In genomic region chr9:134936762-134937555, GRCh38 we compare ENCODE assay signal across 13 cellular contexts. TPM values are rescaled to one million over a fixed set of nuclear protein-coding genes. Genes with fewer than 3 reads are reported as not detected.
A peak's percentile ranks its signal among the peaks of the same experiment; 100 is the strongest.
DNase-seq lines count a peak whose midpoint lies in the region; ATAC-seq, FAIRE-seq and TF ChIP-seq lines count a peak whose summit lies in the region.
"Had no signal": no experiment of that assay in that cellular context is flagged by ENCODE, and none has a peak within 500 bp of the region (broad histone marks: within the 10 kb centered on the region; RNA-seq: fewer than 3 reads in every experiment).

No MANE protein-coding gene starts in this region.

- CTCF ChIA-PET in GM12878 (lab: Yijun Ruan, JAX) = interaction anchor here (0.6 to 1.3 kb wide), 4 partner anchors 18 to 240 kb away, joined by 3 to 5 read pairs (median 3); no protein-coding TSS in a partner anchor

- no TSS peak for BruUV-seq in GM12878 (replicated peaks; lab: Mats Ljungman, UMichigan)

- H3K27me3 ChIP-seq in left ventricle myocardium inferior (ENCODE audit: low read depth) = peaks cover 63% of the 10 kb centered on the region
- no peaks in the 10 kb centered on the region; a peak in 1 of 4 replicates for H3K27me3 ChIP-seq in GM12878 (replicated peaks in 1 of 2; ENCODE audit: control insufficient read depth in 2 of 2, insufficient read depth in 2 of 2, low read length in 1 of 2)
- H3K27me3 ChIP-seq in transverse colon = peaks cover 34% of the 10 kb centered on the region
- no peaks in the 10 kb centered on the region for H3K27me3 ChIP-seq in BE2C
- H3K27me3 ChIP-seq in sigmoid colon = peaks cover 0 to 78% (median 20%) of the 10 kb centered on the region in 3 donors

- RAD21 ChIA-PET in GM12878 (lab: Charles Lee; ENCODE audit: unreplicated experiment) = interaction anchor here (1.7 kb wide), 1 partner anchor 78 kb away, joined by 8 read pairs; no protein-coding TSS in a partner anchor

- no peaks in the 10 kb centered on the region for H4K20me1 ChIP-seq in GM12878 (ENCODE audit: control insufficient read depth, insufficient read depth)

- intact Hi-C loops in Right ventricle myocardium inferior (cut with DNase I) = no loop called here
- intact Hi-C loops in left ventricle myocardium inferior (cut with micrococcal nuclease) = no loop called here
- intact Hi-C loops in GM12878 (cut with micrococcal nuclease; ENCODE audit: unreplicated experiment) = no loop called here
- intact Hi-C loops in transverse colon (cut with DNase I; ENCODE audit: low total_unique reads) = no loop called here
- intact Hi-C loops in sigmoid colon (cut with DNase I) = no loop called here

- H3K9ac ChIP-seq in GM12878 (ENCODE audit: control insufficient read depth, insufficient read depth, low read length) = peak overlapping the region; percentile 58; the same call in 1 of the 2 replicates

- H3K9me3 ChIP-seq in left ventricle myocardium inferior (replicated peaks) (no peaks in the 10 kb centered on the region), GM12878 (replicated peaks; ENCODE audit: control insufficient read depth, insufficient read depth, low read length) (no peaks in the 10 kb centered on the region), transverse colon (no peaks in the 10 kb centered on the region), BE2C (no peaks in the 10 kb centered on the region), sigmoid colon (no peaks in the 10 kb centered on the region)

- WGBS in GM12878 (ENCODE audit: insufficient coverage, insufficient replicate concordance, low lambda C conversion rate, missing lambda C conversion rate) = 5% methylated on average over 17 of the region's 17 CpGs
- 51 to 71% methylated on average over 4 to 17 of the region's 17 CpGs for WGBS in transverse colon (ENCODE audit: low coverage in 1 of 2), 2 donors
- 63 to 73% methylated on average over 17 of the region's 17 CpGs for WGBS in sigmoid colon, 2 donors

- TF ChIP-seq EP300 in GM12878 (IDR thresholded peaks at IDR 0.05; ENCODE audit: borderline replicate concordance in 1 of 2, control insufficient read depth in 1 of 2, low read depth in 2 of 2, low read length in 2 of 2) (peak; percentile 50 to 69; a peak in 1 of 4 replicates), transverse colon (IDR thresholded peaks at IDR 0.05; ENCODE audit: low read depth) (no peak), sigmoid colon (IDR thresholded peaks at IDR 0.05) (no peak)

- peaks cover 1% of the 10 kb centered on the region for H3K4me1 ChIP-seq in left ventricle myocardium inferior
- H3K4me1 ChIP-seq in GM12878 (ENCODE audit: control insufficient read depth, insufficient read depth, low read length) = peaks cover 55% of the 10 kb centered on the region
- no peaks in the 10 kb centered on the region for H3K4me1 ChIP-seq in transverse colon
- no peaks in the 10 kb centered on the region; the same call in 1 of the 2 replicates for H3K4me1 ChIP-seq in BE2C
- no peaks in the 10 kb centered on the region for H3K4me1 ChIP-seq in sigmoid colon

- H3K79me2 ChIP-seq in GM12878 (ENCODE audit: control insufficient read depth, insufficient read depth, low read length) = peaks cover 10% of the 10 kb centered on the region

- TF ChIP-seq RAD21 in GM12878 (IDR thresholded peaks at IDR 0.05; ENCODE audit: insufficient read depth, low read depth, low read length) = no peak

- TF ChIP-seq POLR2A in GM12878 (IDR thresholded peaks at IDR 0.05; ENCODE audit: low read depth, low read length) = no peak
- no peak for TF ChIP-seq POLR2A in transverse colon (IDR thresholded peaks at IDR 0.05)
- no peak for TF ChIP-seq POLR2A in sigmoid colon (IDR thresholded peaks at IDR 0.05)

- TF ChIP-seq CTCF in left ventricle myocardium inferior (IDR thresholded peaks at IDR 0.05; ENCODE audit: borderline replicate concordance) (no peak), GM12878 (IDR thresholded peaks at IDR 0.05 in 2 of 3, conservative IDR thresholded peaks at IDR 0.05 in 1 of 3; ENCODE audit: control insufficient read depth in 2 of 3, extremely low read depth in 1 of 3, insufficient read depth in 1 of 3, low read depth in 3 of 3, low read length in 3 of 3) (no peak), transverse colon (IDR thresholded peaks at IDR 0.05) (no peak), BE2C (IDR thresholded peaks at IDR 0.05; ENCODE audit: low read depth, low read length) (no peak), sigmoid colon (IDR thresholded peaks at IDR 0.05) (no peak)

- peak; percentile 81 for FAIRE-seq in GM12878 (lab: Jason Lieb, UNC)

- H2AFZ ChIP-seq in GM12878 (ENCODE audit: control insufficient read depth, low read depth, low read length) = peak overlapping the region; percentile 31

- POLR2A ChIA-PET in GM12878 (lab: Charles Lee) = interaction anchor here (1.7 kb wide), 1 partner anchor 169 kb away, joined by 3 read pairs; no protein-coding TSS in a partner anchor

- no peak overlapping the region for H3K27ac ChIP-seq in left ventricle myocardium inferior (replicated peaks)
- H3K27ac ChIP-seq in GM12878 (ENCODE audit: control insufficient read depth, insufficient read depth) = peak overlapping the region; percentile 90
- H3K27ac ChIP-seq in transverse colon = peak overlapping the region in 2 of 4 donors; percentile 24 to 53
- H3K27ac ChIP-seq in sigmoid colon = no peak overlapping the region
- H3K27ac ChIP-seq: 22Rv1 had no signal

- H3K36me3 ChIP-seq in left ventricle myocardium inferior (no peaks in the 10 kb centered on the region), GM12878 (ENCODE audit: control insufficient read depth in 2 of 2, insufficient read depth in 2 of 2, low read length in 1 of 2) (no peaks in the 10 kb centered on the region), transverse colon (no peaks in the 10 kb centered on the region), BE2C (no peaks in the 10 kb centered on the region), sigmoid colon (no peaks in the 10 kb centered on the region)

- SMC1A ChIA-PET in GM12878 (lab: Charles Lee; ENCODE audit: uncharacterized antibody, unreplicated experiment) = interaction anchor here (0.9 to 2.8 kb wide), 4 partner anchors 12 to 78 kb away, joined by 3 to 11 read pairs (median 3); no protein-coding TSS in a partner anchor

- peak overlapping the region; percentile 99 for H3K4me2 ChIP-seq in GM12878 (ENCODE audit: control insufficient read depth, insufficient read depth)

- H3K4me3 ChIP-seq in left ventricle myocardium inferior (no peak overlapping the region), GM12878 (peak overlapping the region; percentile 58; the same call in 1 of the 2 replicates), transverse colon (no peak overlapping the region), BE2C (ENCODE audit: low read depth, low read length) (no peak overlapping the region), sigmoid colon (no peak overlapping the region)

- ATAC-seq in Right ventricle myocardium inferior (peak; percentile 50), HG03378 (IDR thresholded peaks at IDR 0.05; ENCODE audit: unreplicated experiment) (peak; percentile 43), GM12878 (peak; percentile 83), HG03520 (IDR thresholded peaks at IDR 0.05; ENCODE audit: unreplicated experiment) (no peak)

- in situ Hi-C loops in GM12878 (cut with MboI) (no loop called here), transverse colon (cut with MboI; ENCODE audit: low pct_ligation_motif_present in 1 of 4, low pct_unique_long_range_greater_than_20kb in 1 of 4, low sequenced_read_pairs in 3 of 4) (no loop called here)

- DNase-seq in Right ventricle myocardium inferior (ENCODE audit: missing footprints) = peak; percentile 39
- no peak for DNase-seq in left ventricle myocardium inferior
- DNase-seq in GM12878 (ENCODE audit: low read depth, low spot score) = peak; percentile 87
- DNase-seq in transverse colon = peak; percentile 44
- no peak for DNase-seq in BE2C
- no peak for DNase-seq in sigmoid colon
- DNase-seq: glutamatergic neuron, KG1 had no signal

RNA-seq across cellular contexts. Expression of gene FCN1, which starts 19.2 kb away (rescaled TPM):
- total RNA-seq in Right ventricle myocardium inferior (5.7 TPM), left ventricle myocardium inferior (2.9 TPM), GM12878 (2014; rRNA removed) (not detected in 2 replicates), GM12878 (2014; rRNA removed; fragmentation: Illumina TruSeq; extraction: Trizol) (not detected in 2 replicates), GM12878 (2021) (0.08 TPM in 1 of 2 replicates, not detected in the other), transverse colon (10 to 100 TPM in 1 of 4 donors, under 1 TPM in 1, not detected in 2; 0.41 to 13.8 TPM), sigmoid colon (1 to 10 TPM; 1.2 to 6.9 (median 1.9) TPM)
- total RNA-seq in GM12878 (2013; cell fraction: nucleolus; rRNA removed) = not detected in 2 replicates
- polyA plus RNA-seq in GM12878 (2011; ENCODE audit: low read depth) = not detected
- polyA plus RNA-seq in GM12878 (2011; rRNA removed) (not detected in 2 replicates), GM12878 (2014; fragmentation: Illumina TruSeq; extraction: Trizol) (not detected in 2 replicates), GM12878 (2014; fragmentation: Nextera tagmentation; extraction: Ambion mirVana) (not detected), GM12878 (2014; rRNA removed) (not detected in 2 replicates), GM12878 (2016; fragmentation: Nextera tagmentation; extraction: Ambion mirVana) (not detected), sigmoid colon (1 to 10 TPM in 2 of 3 donors, under 1 TPM in 1; 0.69 to 2.8 (median 1.2) TPM)
- not detected in 2 replicates for polyA plus RNA-seq in GM12878 (2011; cell fraction: cytosol; rRNA removed)
- polyA plus RNA-seq in GM12878 (2011; cell fraction: nucleus; rRNA removed) = not detected in 2 replicates
- not detected in 2 replicates for polyA plus RNA-seq in GM12878 (2012)
- polyA minus RNA-seq in GM12878 (2011; rRNA and poly(A)+ RNA removed) = not detected in 2 replicates
- polyA minus RNA-seq in GM12878 (2011; cell fraction: cytosol; rRNA and poly(A)+ RNA removed) = not detected in 2 replicates
- polyA minus RNA-seq in GM12878 (2011; cell fraction: nucleus; rRNA and poly(A)+ RNA removed) = not detected in 2 replicates
- 0.11 TPM for polyA plus RNA-seq in BE2C (2012; ENCODE audit: insufficient read depth, insufficient read length, low read depth)
- total RNA-seq: pulmonary artery endothelial cell, RPMI7951 had no signal

RNA-seq across cellular contexts. Expression of gene FCN2, which starts 56.3 kb away (rescaled TPM):
- total RNA-seq in Right ventricle myocardium inferior (not detected), left ventricle myocardium inferior (not detected), GM12878 (2014; rRNA removed) (not detected in 2 replicates), GM12878 (2014; rRNA removed; fragmentation: Illumina TruSeq; extraction: Trizol) (not detected in 2 replicates), GM12878 (2021) (not detected in 2 replicates), transverse colon (not detected), sigmoid colon (not detected)
- not detected in 2 replicates for total RNA-seq in GM12878 (2013; cell fraction: nucleolus; rRNA removed)
- not detected for polyA plus RNA-seq in GM12878 (2011; ENCODE audit: low read depth)
- polyA plus RNA-seq in GM12878 (2011; rRNA removed) (not detected in 2 replicates), GM12878 (2014; fragmentation: Illumina TruSeq; extraction: Trizol) (not detected in 2 replicates), GM12878 (2014; fragmentation: Nextera tagmentation; extraction: Ambion mirVana) (not detected), GM12878 (2014; rRNA removed) (not detected in 2 replicates), GM12878 (2016; fragmentation: Nextera tagmentation; extraction: Ambion mirVana) (not detected), sigmoid colon (under 1 TPM in 1 of 3 donors, not detected in 2; 0.12 TPM)
- not detected in 2 replicates for polyA plus RNA-seq in GM12878 (2011; cell fraction: cytosol; rRNA removed)
- polyA plus RNA-seq in GM12878 (2011; cell fraction: nucleus; rRNA removed) = not detected in 2 replicates
- polyA plus RNA-seq in GM12878 (2012) = not detected in 2 replicates
- polyA minus RNA-seq in GM12878 (2011; rRNA and poly(A)+ RNA removed) = not detected in 2 replicates
- not detected in 2 replicates for polyA minus RNA-seq in GM12878 (2011; cell fraction: cytosol; rRNA and poly(A)+ RNA removed)
- not detected in 2 replicates for polyA minus RNA-seq in GM12878 (2011; cell fraction: nucleus; rRNA and poly(A)+ RNA removed)
- polyA plus RNA-seq in BE2C (2012; ENCODE audit: insufficient read depth, insufficient read length, low read depth) = not detected
- total RNA-seq: pulmonary artery endothelial cell, RPMI7951 had no signal

Comparison
In these comparisons a context has a peak if more than half of its experiments do, and no peak if none do; other contexts are left out.
1. DNase-seq: peak in Right ventricle myocardium inferior (single experiment), GM12878 (single experiment) and transverse colon (single experiment); none in left ventricle myocardium inferior (single experiment), BE2C (single experiment) and sigmoid colon (single experiment).